Comparison of ENCODE assay signal across 1 cellular context in genomic region chr1:1778827-1779675, GRCh38.
A peak's percentile ranks its signal among the peaks of the same experiment; 100 is the strongest.
TF ChIP-seq lines count a peak whose summit lies in the region.

No MANE protein-coding gene starts in this region.

TF ChIP-seq in K562, 482 proteins besides CTCF, POLR2A, EP300 and RAD21 (continued from another document and continues in another):
- no peak for TF ChIP-seq ZBTB26 (CRISPR knock-in tag; IDR thresholded peaks at IDR 0.05)
- no peak for TF ChIP-seq ZNF316 (IDR thresholded peaks at IDR 0.05)
- TF ChIP-seq PKNOX1 (IDR thresholded peaks at IDR 0.05), result peak; percentile 22; the same call in 1 of the 2 replicates
- no peak for TF ChIP-seq CHD1 (IDR thresholded peaks at IDR 0.05; ENCODE audit: low read length)
- no peak for TF ChIP-seq ZNF449 (CRISPR knock-in tag; IDR thresholded peaks at IDR 0.05)
- no peak for TF ChIP-seq CHD7 (IDR thresholded peaks at IDR 0.05; ENCODE audit: low read depth, low read length)
- TF ChIP-seq KHSRP (IDR thresholded peaks at IDR 0.05), result no peak
- TF ChIP-seq MECOM (CRISPR knock-in tag; IDR thresholded peaks at IDR 0.05), result no peak
- TF ChIP-seq ZNF644 (tag; IDR thresholded peaks at IDR 0.05; ENCODE audit: low read depth), result no peak
- TF ChIP-seq ZNF699 (CRISPR knock-in tag; IDR thresholded peaks at IDR 0.05; ENCODE audit: insufficient replicate concordance), result no peak
- TF ChIP-seq ZNF24 (IDR thresholded peaks at IDR 0.05), result no peak
- no peak for TF ChIP-seq E2F3 (CRISPR knock-in tag; IDR thresholded peaks at IDR 0.05)
- peak; percentile 51; the same call in 1 of the 2 replicates for TF ChIP-seq ELF2 (CRISPR knock-in tag; IDR thresholded peaks at IDR 0.05)
- TF ChIP-seq HMGXB4 (CRISPR knock-in tag; IDR thresholded peaks at IDR 0.05), result no peak
- TF ChIP-seq ZNF830 (CRISPR knock-in tag; IDR thresholded peaks at IDR 0.05), result no peak
- TF ChIP-seq MYNN (IDR thresholded peaks at IDR 0.05), result no peak
- no peak for TF ChIP-seq MYNN (CRISPR knock-in tag; IDR thresholded peaks at IDR 0.05)
- peak; percentile 71; the same call in 1 of the 2 replicates for TF ChIP-seq ZBTB7A (IDR thresholded peaks at IDR 0.05; ENCODE audit: borderline replicate concordance, control insufficient read depth, low read depth, low read length)
- no peak for TF ChIP-seq MCM2 (IDR thresholded peaks at IDR 0.05; ENCODE audit: low read depth)
- no peak for TF ChIP-seq ZNF212 (CRISPR knock-in tag; IDR thresholded peaks at IDR 0.05)
- no peak for TF ChIP-seq CEBPB (tag; IDR thresholded peaks at IDR 0.05)
- TF ChIP-seq ATF3 (IDR thresholded peaks at IDR 0.05), result no peak
- TF ChIP-seq ATF3 (CRISPR knock-in tag; conservative IDR thresholded peaks at IDR 0.05), result no peak
- TF ChIP-seq LCOR (CRISPR knock-in tag; IDR thresholded peaks at IDR 0.05), result peak; percentile 96
- no peak for TF ChIP-seq ZNF175 (CRISPR knock-in tag; IDR thresholded peaks at IDR 0.05; ENCODE audit: low read depth)
- no peak for TF ChIP-seq RFX5 (IDR thresholded peaks at IDR 0.05; ENCODE audit: low read depth, low read length)
- peak; percentile 77 for TF ChIP-seq ATF7 (IDR thresholded peaks at IDR 0.05)
- TF ChIP-seq ZHX1 (conservative IDR thresholded peaks at IDR 0.05; ENCODE audit: low read length), result no peak
- TF ChIP-seq SIX5 (IDR thresholded peaks at IDR 0.05; ENCODE audit: borderline replicate concordance in 1 of 2, insufficient read depth in 1 of 2, low read depth in 1 of 2, low read length in 2 of 2), result no peak
- TF ChIP-seq NR3C1 (CRISPR knock-in tag; IDR thresholded peaks at IDR 0.05), result no peak; the same call in 1 of the 2 replicates
- TF ChIP-seq CBFB (CRISPR knock-in tag; IDR thresholded peaks at IDR 0.05), result peak; percentile 81
- TF ChIP-seq RCOR1 (IDR thresholded peaks at IDR 0.05; ENCODE audit: borderline replicate concordance in 1 of 2, low read depth in 2 of 2, low read length in 2 of 2), result peak in 1 of 2 experiments; percentile 46; a peak in 2 of 4 replicates
- TF ChIP-seq SNRNP70 (optimal IDR thresholded peaks at IDR 0.05; ENCODE audit: low read depth, low read length), result no peak
- TF ChIP-seq GTF2F1 (IDR thresholded peaks at IDR 0.05; ENCODE audit: low read depth, low read length), result no peak; the same call in 1 of the 2 replicates
- TF ChIP-seq TRIM25 (IDR thresholded peaks at IDR 0.05; ENCODE audit: borderline replicate concordance), result no peak
- no peak for TF ChIP-seq ZNF561 (CRISPR knock-in tag; conservative IDR thresholded peaks at IDR 0.05)
- no peak for TF ChIP-seq HOXB6 (CRISPR knock-in tag; IDR thresholded peaks at IDR 0.05; ENCODE audit: borderline replicate concordance)
- TF ChIP-seq CREB3 (tag; conservative IDR thresholded peaks at IDR 0.05; ENCODE audit: low read depth), result no peak
